10 cellular contexts compared by ENCODE assay signal in genomic region chr11:134476435-134477021, GRCh38.
DNase-seq lines count a peak whose midpoint lies in the region; ATAC-seq and TF ChIP-seq lines count a peak whose summit lies in the region.
"Had no signal": no experiment of that assay in that cellular context is flagged by ENCODE, and none has a peak within 500 bp of the region (broad histone marks: within the 10 kb centered on the region; RNA-seq: fewer than 3 reads in every experiment).

No MANE protein-coding gene starts in this region.

- no peak for ATAC-seq in HG02763 (IDR thresholded peaks at IDR 0.05; ENCODE audit: unreplicated experiment)

- H3K4me3 Mint-ChIP-seq in neural crest cell: no peak overlapping the region

- H3K9me3 Mint-ChIP-seq in neural crest cell: no peaks in the 10 kb centered on the region

- peaks cover 7% of the 10 kb centered on the region for H3K4me1 Mint-ChIP-seq in neural crest cell

- in situ Hi-C loops in G401 (cut with HindIII; ENCODE audit: low sequenced_read_pairs): no loop called here

- peaks cover 61% of the 10 kb centered on the region for H3K27me3 Mint-ChIP-seq in neural crest cell (ENCODE audit: low read depth)

- no peak for TF ChIP-seq CTCF in neural crest cell (conservative IDR thresholded peaks at IDR 0.05)

- DNase-seq in Daoy (ENCODE audit: low read depth) (peak; percentile 28), HK-2 (ENCODE audit: unreplicated experiment) (peak; percentile 13), ecto neural progenitor cell (ENCODE audit: low spot score) (peak; percentile 75), neural crest cell (ENCODE audit: low read depth, low spot score) (peak; percentile 53), DMS53 (lab: John Stamatoyannopoulos, UW) (no peak), G401 (ENCODE audit: low spot score) (no peak)
- DNase-seq: activated effector memory CD4-positive, alpha-beta T cell treated with anti-CD3 and anti-CD28 coated beads, Interleukin-2, amount 50 U/mL, for 16 hours; NCI-H2029; small intestine had no signal

- no peak overlapping the region for H3K27ac Mint-ChIP-seq in neural crest cell (ENCODE audit: unreplicated experiment)

- H3K36me3 Mint-ChIP-seq in neural crest cell (ENCODE audit: low read depth): no peaks in the 10 kb centered on the region

Comparison
In these comparisons a context has a peak if more than half of its experiments do, and no peak if none do; other contexts are left out.
1. DNase-seq: peak in Daoy (single experiment), HK-2 (single experiment), ecto neural progenitor cell (single experiment) and neural crest cell (single experiment); none in DMS53 (single experiment) and G401 (single experiment).